Comparison of ENCODE assay signal across 22 cellular contexts in the genomic region with DNA sequence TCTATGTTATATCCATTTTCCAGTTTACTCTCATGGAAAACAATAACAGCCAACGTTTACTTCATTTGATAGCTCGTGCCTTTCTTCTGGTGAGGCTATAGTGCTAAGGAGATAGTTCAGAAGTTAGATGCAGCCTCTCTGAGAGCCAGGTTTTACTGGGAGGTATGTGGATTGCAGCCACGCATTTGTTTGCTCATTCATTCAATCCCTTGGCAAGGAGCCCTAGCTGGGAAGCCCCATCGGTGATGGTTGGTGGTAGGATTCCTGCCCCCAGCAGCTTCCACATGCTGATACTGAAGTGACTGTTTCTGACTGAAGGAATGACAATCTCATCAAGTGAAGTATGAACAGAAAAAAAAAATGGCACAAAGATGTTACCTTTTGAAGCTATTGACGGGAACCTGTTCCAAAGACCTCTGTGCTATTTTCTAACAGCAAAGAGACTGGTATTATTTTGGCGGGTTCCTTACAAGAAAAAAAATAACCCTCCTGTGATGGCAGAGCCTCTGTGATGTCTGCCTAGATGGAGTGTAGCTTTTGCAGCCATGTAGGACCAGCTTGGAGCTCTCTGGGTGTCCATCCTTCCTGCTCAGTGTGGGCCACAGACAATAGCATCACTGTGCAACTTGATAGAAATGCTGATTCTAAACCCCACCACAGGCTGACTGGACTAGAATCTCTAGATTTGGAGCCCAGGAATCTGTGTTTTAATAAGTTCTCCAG. TPM values are rescaled to one million over a fixed set of nuclear protein-coding genes. Genes with fewer than 3 reads are reported as not detected.
DNase-seq lines count a peak whose midpoint lies in the region; ATAC-seq and TF ChIP-seq lines count a peak whose summit lies in the region.
"Had no signal": no experiment of that assay in that cellular context is flagged by ENCODE, and none has a peak within 500 bp of the region (broad histone marks: within the 10 kb centered on the region; RNA-seq: fewer than 3 reads in every experiment).

No MANE protein-coding gene starts in this region.

- H4K91ac ChIP-seq in H9 (ENCODE audit: insufficient read length, low read depth, low read length), result no peak overlapping the region

- DNase-seq in H9 (peak; percentile 43), NCI-H2029 treated with DMSO at 0.1 percent for 48 hours (lab: John Stamatoyannopoulos, UW) (peak; percentile 36), astrocyte of the hippocampus (ENCODE audit: low read depth, low spot score) (peak; percentile 69), iris pigment epithelial cell (ENCODE audit: low read depth) (peak; percentile 17), activated gamma-delta T cell treated with Interleukin-2 at 50 U/mL for 16 hours (no peak), HT-29 (ENCODE audit: low spot score) (no peak)
- DNase-seq: activated CD4-positive, alpha-beta T cell treated with anti-CD3 and anti-CD28 coated beads, Interleukin-2, amount 10 ng/mL, durations not matched to agents 7 days and 5 days; CD4-positive, CD25-positive, alpha-beta regulatory T cell; Kasumi-1; naive B cell; NCI-H1105; occipital lobe; stimulated activated CD4-positive, alpha-beta T cell treated with anti-CD3 and anti-CD28 coated beads, Interleukin-4, amount 100 ng/mL, for 1 hour; stimulated activated naive CD4-positive, alpha-beta T cell treated with Interleukin-2 at 50 U/mL for 16 hours; T-helper 2 cell had no signal

- H3K4ac ChIP-seq in H9 (ENCODE audit: low read depth, low read length), result no peak overlapping the region

- no peak overlapping the region for H2AK5ac ChIP-seq in H9 (ENCODE audit: insufficient read length, low read length)

- H2BK15ac ChIP-seq in H9 (ENCODE audit: low read depth, low read length), result no peak overlapping the region

- H4K20me1 ChIP-seq in H9 (ENCODE audit: control insufficient read depth, insufficient read depth, insufficient read length), result no peaks in the 10 kb centered on the region

- no peaks in the 10 kb centered on the region for H3K79me2 ChIP-seq in H9 (ENCODE audit: insufficient read depth, low read length)

- H3K27me3 ChIP-seq in H9 (ENCODE audit: insufficient read depth, low read length), result no peaks in the 10 kb centered on the region
- H3K27me3 ChIP-seq: breast epithelium, vagina had no signal

- no peak overlapping the region for H3K23ac ChIP-seq in H9 (ENCODE audit: insufficient read length, low read depth, low read length)

- H3K4me2 ChIP-seq in H9 (ENCODE audit: insufficient read depth, insufficient read length, low read length), result no peak overlapping the region

- no peak overlapping the region for H3K27ac ChIP-seq in H9 (ENCODE audit: insufficient read length, low read depth, low read length)
- H3K27ac ChIP-seq: breast epithelium, thoracic aorta, vagina, VCaP had no signal

- H3K9me3 Mint-ChIP-seq in H9, result no peaks in the 10 kb centered on the region
- H3K9me3 Mint-ChIP-seq: activated CD4-positive, alpha-beta T cell treated with anti-CD3 and anti-CD28 coated beads, Interleukin-2, amount 10 ng/mL, durations not matched to agents 7 days and 5 days; CD4-positive, CD25-positive, alpha-beta regulatory T cell had no signal

- H3K23me2 ChIP-seq in H9 (ENCODE audit: insufficient read length, low read depth, low read length, poor library complexity, severe bottlenecking), result no peaks in the 10 kb centered on the region

- peaks cover 5% of the 10 kb centered on the region; the same call in 1 of the 2 replicates for H3K4me1 ChIP-seq in H9 (ENCODE audit: insufficient read depth, low read length)
- H3K4me1 ChIP-seq: breast epithelium, vagina had no signal

- no peak overlapping the region for H2BK120ac ChIP-seq in H9 (ENCODE audit: low read depth, low read length, poor library complexity, severe bottlenecking)

- H2BK20ac ChIP-seq in H9 (ENCODE audit: low read depth, low read length, poor library complexity, severe bottlenecking), result no peak overlapping the region

- no peak overlapping the region for H2BK12ac ChIP-seq in H9 (ENCODE audit: insufficient read length, low read depth, low read length)

- H3K27ac Mint-ChIP-seq in H9, result peak overlapping the region in 1 of 3 experiments; percentile 14; a peak in 2 of 7 replicates
- H3K27ac Mint-ChIP-seq: activated CD4-positive, alpha-beta T cell treated with anti-CD3 and anti-CD28 coated beads, Interleukin-2, amount 10 ng/mL, durations not matched to agents 7 days and 5 days; CD4-positive, CD25-positive, alpha-beta regulatory T cell; naive B cell had no signal

- no peak overlapping the region for H3K14ac ChIP-seq in H9 (ENCODE audit: insufficient read depth, low read length)

- no peak overlapping the region for H3T11ph ChIP-seq in H9 (ENCODE audit: low read length)

- H2BK5ac ChIP-seq in H9 (ENCODE audit: insufficient read length, low read length), result no peak overlapping the region

- WGBS in H9 (ENCODE audit: extremely low coverage, insufficient read length, low lambda C conversion rate), result no CpG with 5 or more reads among the region's 6 CpGs

- no peaks in the 10 kb centered on the region for H3K36me3 Mint-ChIP-seq in H9 (ENCODE audit: insufficient read depth in 1 of 3, low read depth in 3 of 3)
- H3K36me3 Mint-ChIP-seq: CD4-positive, CD25-positive, alpha-beta regulatory T cell; naive B cell had no signal

- H2AFZ ChIP-seq in H9 (ENCODE audit: low read length), result no peak overlapping the region

- H3K18ac ChIP-seq in H9 (ENCODE audit: insufficient read length, low read depth, low read length), result no peak overlapping the region

- H3K56ac ChIP-seq in H9 (ENCODE audit: insufficient read length, low read depth, low read length), result no peak overlapping the region

- no peak overlapping the region; a peak in 1 of 5 replicates for H3K4me3 Mint-ChIP-seq in H9
- H3K4me3 Mint-ChIP-seq: activated CD4-positive, alpha-beta T cell treated with anti-CD3 and anti-CD28 coated beads, Interleukin-2, amount 10 ng/mL, durations not matched to agents 7 days and 5 days; CD4-positive, CD25-positive, alpha-beta regulatory T cell; naive B cell had no signal

- H3K79me1 ChIP-seq in H9 (ENCODE audit: insufficient read depth, low read depth, low read length, poor library complexity, severe bottlenecking), result no peaks in the 10 kb centered on the region

- H4K8ac ChIP-seq in H9 (replicated peaks; ENCODE audit: insufficient read length, low read depth, low read length), result no peak overlapping the region

- no peaks in the 10 kb centered on the region for H3K9me3 ChIP-seq in H9 (ENCODE audit: control insufficient read depth, low read depth, low read length)
- H3K9me3 ChIP-seq: breast epithelium, thoracic aorta, vagina had no signal

- no peak for TF ChIP-seq CTCF in H9 (conservative IDR thresholded peaks at IDR 0.05)

- ATAC-seq in HG03457 (IDR thresholded peaks at IDR 0.05; ENCODE audit: unreplicated experiment), result no peak
- ATAC-seq: left lobe of liver, Panc1 had no signal

- peaks cover 31 to 33% of the 10 kb centered on the region in 2 experiments for H3K4me1 Mint-ChIP-seq in H9
- H3K4me1 Mint-ChIP-seq: activated CD4-positive, alpha-beta T cell treated with anti-CD3 and anti-CD28 coated beads, Interleukin-2, amount 10 ng/mL, durations not matched to agents 7 days and 5 days; CD4-positive, CD25-positive, alpha-beta regulatory T cell; naive B cell had no signal

- no peak overlapping the region for H3K9ac ChIP-seq in H9 (ENCODE audit: extremely low read depth, insufficient read length, low read length)

- no peak overlapping the region for H4K5ac ChIP-seq in H9 (ENCODE audit: insufficient read length, low read depth, low read length)

- no peaks in the 10 kb centered on the region for H3K27me3 Mint-ChIP-seq in H9 (ENCODE audit: low read depth)
- H3K27me3 Mint-ChIP-seq: activated CD4-positive, alpha-beta T cell treated with anti-CD3 and anti-CD28 coated beads, Interleukin-2, amount 10 ng/mL, durations not matched to agents 7 days and 5 days; CD4-positive, CD25-positive, alpha-beta regulatory T cell had no signal

RNA-seq across cellular contexts. Expression of gene SNAP25, which starts 30.6 kb away (rescaled TPM):
- total RNA-seq in H9 (2021), result 0.13 and 0.35 TPM in 2 replicates
- total RNA-seq in HT-29 (2014; rRNA removed; shearing (Covaris generic)), result not detected in 2 replicates
- total RNA-seq: activated CD4-positive, alpha-beta T cell treated with anti-CD3 and anti-CD28 coated beads, Interleukin-2, amount 10 ng/mL, durations not matched to agents 7 days and 5 days; CD4-positive, CD25-positive, alpha-beta regulatory T cell; left lobe of liver had no signal

Comparison
In these comparisons a context has a peak if more than half of its experiments do, and no peak if none do; other contexts are left out.
1. DNase-seq: peak in H9 (single experiment), NCI-H2029 treated with DMSO at 0.1 percent for 48 hours (single experiment), astrocyte of the hippocampus (single experiment) and iris pigment epithelial cell (single experiment); none in activated gamma-delta T cell treated with Interleukin-2 at 50 U/mL for 16 hours (single experiment) and HT-29 (single experiment).